Comparison of ENCODE assay signal across 11 cellular contexts in the genomic region with DNA sequence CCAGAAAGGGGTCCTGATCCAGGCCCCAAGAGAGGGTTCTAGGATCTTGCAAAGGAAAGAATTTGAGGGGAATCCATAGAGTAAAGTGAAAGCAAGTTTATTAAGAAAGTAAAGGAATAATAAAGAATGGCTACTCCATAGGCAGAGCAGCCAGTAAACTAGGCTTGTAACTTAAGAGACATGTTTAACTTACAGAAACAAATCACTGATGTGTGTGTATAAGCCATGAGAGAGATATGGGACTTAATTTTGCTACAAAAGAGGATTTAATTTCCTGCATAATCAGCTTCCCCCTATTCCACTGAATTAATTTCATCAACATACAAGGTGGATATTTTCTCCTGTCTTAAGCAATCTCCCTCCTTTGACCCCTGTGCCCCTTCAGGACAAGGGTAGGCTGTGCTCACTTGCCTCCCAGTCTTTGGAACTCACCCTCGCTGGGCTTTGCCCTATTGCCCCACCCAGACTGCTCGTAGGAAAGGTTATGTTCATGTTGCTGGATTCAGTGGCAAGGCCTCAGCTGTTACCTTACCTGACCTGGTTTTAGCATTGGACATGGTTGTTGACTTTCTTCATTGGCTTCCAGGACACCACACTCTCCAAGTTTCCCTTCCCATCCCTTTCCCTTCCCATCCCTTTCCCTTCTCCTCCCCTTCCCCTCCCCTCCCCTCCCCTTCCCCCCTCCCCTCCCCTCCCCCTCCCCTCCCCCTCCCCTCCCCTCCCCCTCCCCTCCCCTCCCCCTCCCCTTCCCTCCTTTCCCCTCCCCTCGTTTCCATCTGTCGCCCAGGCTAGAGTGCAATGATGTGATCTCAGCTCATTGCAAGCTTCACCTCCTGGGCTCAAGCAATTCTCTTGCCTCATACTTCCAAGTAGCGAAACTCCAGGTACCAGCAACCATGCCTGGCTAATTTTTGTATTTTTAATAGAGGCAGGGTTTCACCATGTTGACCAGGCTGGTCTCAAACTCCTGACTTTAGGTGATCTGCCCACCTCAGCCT. TPM values are rescaled to one million over a fixed set of nuclear protein-coding genes. Genes with fewer than 3 reads are reported as not detected.
DNase-seq lines count a peak whose midpoint lies in the region; ATAC-seq and TF ChIP-seq lines count a peak whose summit lies in the region.
"Had no signal": no experiment of that assay in that cellular context is flagged by ENCODE, and none has a peak within 500 bp of the region (broad histone marks: within the 10 kb centered on the region; RNA-seq: fewer than 3 reads in every experiment).

No MANE protein-coding gene starts in this region.

- DNase-seq in Right ventricle myocardium superior (no peak), left cardiac atrium (no peak), OCI-M1 (lab: John Stamatoyannopoulos, UW) (peak; percentile 50), epithelial cell of esophagus (ENCODE audit: low read depth) (peak; percentile 23), type B pancreatic cell (ENCODE audit: extremely low spot score, unreplicated experiment) (no peak), H9 (no peak)
- DNase-seq: NK-92 treated with Interleukin-12 subunit alpha and Interleukin-12 subunit beta, amount 100 ng/mL, for 24 hours; testis had no signal

- H3K4me3 Mint-ChIP-seq in type B pancreatic cell: no peak overlapping the region
- H3K4me3 Mint-ChIP-seq in H9: no peak overlapping the region

- H3K23ac ChIP-seq in H9 (ENCODE audit: insufficient read length, low read depth, low read length): no peak overlapping the region

- H3K4me1 ChIP-seq in H9 (ENCODE audit: insufficient read depth, low read length): no peaks in the 10 kb centered on the region

- intact Hi-C loops in Right ventricle myocardium superior (cut with DNase I) (no loop called here), left cardiac atrium (cut with DNase I) (no loop called here)

- no peak overlapping the region for H2AK5ac ChIP-seq in H9 (ENCODE audit: insufficient read length, low read length)

- no peaks in the 10 kb centered on the region for H3K9me3 ChIP-seq in H9 (ENCODE audit: control insufficient read depth, low read depth, low read length)
- H3K9me3 ChIP-seq: testis had no signal

- no peak overlapping the region for H4K91ac ChIP-seq in H9 (ENCODE audit: insufficient read length, low read depth, low read length)

- no CpG with 5 or more reads among the region's 5 CpGs for WGBS in H9 (ENCODE audit: extremely low coverage, insufficient read length, low lambda C conversion rate)

- no peaks in the 10 kb centered on the region for H3K23me2 ChIP-seq in H9 (ENCODE audit: insufficient read length, low read depth, low read length, poor library complexity, severe bottlenecking)

- no peak overlapping the region for H2BK12ac ChIP-seq in H9 (ENCODE audit: insufficient read length, low read depth, low read length)

- H4K5ac ChIP-seq in H9 (ENCODE audit: insufficient read length, low read depth, low read length): no peak overlapping the region

- H3K79me2 ChIP-seq in H9 (ENCODE audit: insufficient read depth, low read length): 0 out of 2 replicates have a peak, but pooled peaks cover 1% of the 10 kb centered on the region

- H2BK20ac ChIP-seq in H9 (ENCODE audit: low read depth, low read length, poor library complexity, severe bottlenecking): no peak overlapping the region

- H3K27ac Mint-ChIP-seq in type B pancreatic cell (peak overlapping the region; percentile 57), H9 (peak overlapping the region in 1 of 3 experiments; percentile 87; a peak in 2 of 7 replicates)

- no peaks in the 10 kb centered on the region for H3K27me3 ChIP-seq in H9 (ENCODE audit: insufficient read depth, low read length)
- H3K27me3 ChIP-seq: testis had no signal

- peaks cover 16% of the 10 kb centered on the region for H3K4me1 Mint-ChIP-seq in type B pancreatic cell (ENCODE audit: unreplicated experiment)
- peaks cover 0 to 3% of the 10 kb centered on the region in 2 experiments; a peak in 1 of 4 replicates for H3K4me1 Mint-ChIP-seq in H9

- no peak overlapping the region for H3K14ac ChIP-seq in H9 (ENCODE audit: insufficient read depth, low read length)

- no peak overlapping the region for H3K4me3 ChIP-seq in epithelial cell of esophagus (ENCODE audit: low read length)
- H3K4me3 ChIP-seq: testis had no signal

- no peak overlapping the region for H2BK15ac ChIP-seq in H9 (ENCODE audit: low read depth, low read length)

- H4K8ac ChIP-seq in H9 (replicated peaks; ENCODE audit: insufficient read length, low read depth, low read length): no peak overlapping the region

- peaks cover 7% of the 10 kb centered on the region for H3K36me3 Mint-ChIP-seq in type B pancreatic cell
- peaks cover 9 to 18% (median 14%) of the 10 kb centered on the region in 3 experiments; a peak in 6 of 7 replicates for H3K36me3 Mint-ChIP-seq in H9 (ENCODE audit: insufficient read depth in 1 of 3, low read depth in 3 of 3)

- H3K79me1 ChIP-seq in H9 (ENCODE audit: insufficient read depth, low read depth, low read length, poor library complexity, severe bottlenecking): no peaks in the 10 kb centered on the region

- TF ChIP-seq CTCF in epithelial cell of esophagus (IDR thresholded peaks at IDR 0.05; ENCODE audit: insufficient read depth, low read depth, low read length, missing control alignments): no peak
- no peak for TF ChIP-seq CTCF in type B pancreatic cell (conservative IDR thresholded peaks at IDR 0.05)
- no peak for TF ChIP-seq CTCF in H9 (conservative IDR thresholded peaks at IDR 0.05)

- H3T11ph ChIP-seq in H9 (ENCODE audit: low read length): no peak overlapping the region

- no peak overlapping the region for H2AFZ ChIP-seq in H9 (ENCODE audit: low read length)

- no peak overlapping the region for H3K27ac ChIP-seq in H9 (ENCODE audit: insufficient read length, low read depth, low read length)
- H3K27ac ChIP-seq: testis had no signal

- no peaks in the 10 kb centered on the region for H4K20me1 ChIP-seq in H9 (ENCODE audit: control insufficient read depth, insufficient read depth, insufficient read length)

- H3K4me2 ChIP-seq in H9 (ENCODE audit: insufficient read depth, insufficient read length, low read length): no peak overlapping the region

- no peak overlapping the region for H3K4ac ChIP-seq in H9 (ENCODE audit: low read depth, low read length)

- no peak overlapping the region for H3K9ac ChIP-seq in H9 (ENCODE audit: extremely low read depth, insufficient read length, low read length)

- H3K18ac ChIP-seq in H9 (ENCODE audit: insufficient read length, low read depth, low read length): no peak overlapping the region

- no peak overlapping the region for H2BK120ac ChIP-seq in H9 (ENCODE audit: low read depth, low read length, poor library complexity, severe bottlenecking)

- H3K27me3 Mint-ChIP-seq in type B pancreatic cell: no peaks in the 10 kb centered on the region
- no peaks in the 10 kb centered on the region; the same call in 1 of the 2 replicates for H3K27me3 Mint-ChIP-seq in H9 (ENCODE audit: low read depth)

- H2BK5ac ChIP-seq in H9 (ENCODE audit: insufficient read length, low read length): no peak overlapping the region

- H3K56ac ChIP-seq in H9 (ENCODE audit: insufficient read length, low read depth, low read length): no peak overlapping the region

- peak; percentile 57 for ATAC-seq in Right ventricle myocardium superior (ENCODE audit: poor library complexity)
- ATAC-seq in left cardiac atrium: no peak
- no peak for ATAC-seq in GM21360 (IDR thresholded peaks at IDR 0.05; ENCODE audit: unreplicated experiment)
- ATAC-seq in GM21619 (IDR thresholded peaks at IDR 0.05; ENCODE audit: unreplicated experiment): no peak
- ATAC-seq: activated CD4-positive, CD25-positive, alpha-beta regulatory T cell treated with anti-CD3 and anti-CD28 coated beads, Interleukin-2, amount 50 U/mL, for 24 hours had no signal

- no peaks in the 10 kb centered on the region for H3K9me3 Mint-ChIP-seq in type B pancreatic cell
- peaks cover 5 to 7% of the 10 kb centered on the region in 2 experiments; a peak in 4 of 5 replicates for H3K9me3 Mint-ChIP-seq in H9

RNA-seq across cellular contexts. Expression of a gene that starts 44.6 kb away (rescaled TPM):
- total RNA-seq in Right ventricle myocardium superior (15.7 TPM), left cardiac atrium (10 to 100 TPM; 10.8 to 13.6 TPM), type B pancreatic cell (ENCODE audit: low replicate concordance) (25.2 and 30.3 TPM in 2 replicates), H9 (2021) (39.4 and 41.6 TPM in 2 replicates)

Comparison
In these comparisons a context has a peak if more than half of its experiments do, and no peak if none do; other contexts are left out.
1. DNase-seq: peak in OCI-M1 (single experiment) and epithelial cell of esophagus (single experiment); none in Right ventricle myocardium superior (single experiment), left cardiac atrium (single experiment), type B pancreatic cell (single experiment) and H9 (single experiment).